Comparison of ENCODE assay signal across 7 cellular contexts in the genomic region with DNA sequence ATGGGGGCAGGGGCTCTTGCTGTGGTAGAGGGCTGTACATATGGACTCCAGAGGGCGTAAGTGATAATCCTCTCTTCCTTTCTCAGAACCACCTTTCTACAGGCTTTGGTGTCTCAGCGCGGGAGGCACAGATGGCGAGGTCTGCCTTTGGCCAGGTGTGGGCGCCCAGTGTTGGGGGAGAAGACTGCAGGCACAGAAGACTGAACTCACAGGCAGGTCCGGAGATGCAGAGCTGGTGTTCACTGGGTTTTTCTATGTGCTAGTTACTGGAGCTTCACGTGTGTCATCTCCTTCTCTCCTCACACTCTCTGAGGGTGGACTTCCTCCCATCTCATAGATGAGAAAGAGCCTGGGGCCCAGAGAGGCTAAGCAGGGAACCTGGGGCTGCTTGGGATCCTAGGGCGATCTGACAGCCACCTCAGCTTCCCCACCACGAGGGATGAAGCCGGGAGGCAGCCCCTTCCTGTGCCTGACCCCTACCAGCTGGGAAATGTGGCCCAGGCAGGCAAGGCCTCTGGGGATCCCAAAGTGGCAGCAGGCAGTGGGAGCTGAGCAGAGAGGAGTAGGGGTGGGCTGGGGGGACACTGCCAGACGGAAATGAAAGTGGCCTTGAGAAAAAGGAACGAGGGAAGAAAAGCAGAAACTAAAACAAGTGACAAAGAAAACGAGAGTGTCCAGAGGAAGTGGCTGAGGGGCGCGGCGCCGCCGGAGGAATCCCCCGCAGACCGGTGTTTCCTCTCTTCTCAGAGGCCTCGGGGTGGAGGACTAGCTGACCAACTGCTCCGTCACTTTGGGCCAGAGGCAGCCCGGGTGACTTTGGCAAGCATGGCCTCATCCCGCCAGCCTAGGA.
DNase-seq lines count a peak whose midpoint lies in the region; ATAC-seq and TF ChIP-seq lines count a peak whose summit lies in the region.

No MANE protein-coding gene starts in this region.

- no peaks in the 10 kb centered on the region for H3K9me3 ChIP-seq in heart left ventricle

- 47 to 56% (median 53%) methylated on average over 23 to 24 of the region's 24 CpGs for WGBS in heart left ventricle, 4 donors

- intact Hi-C loops in heart left ventricle (cut with DNase I) = loop anchor here in 1 of 10 donors (10.0 kb wide), 1 partner anchor 58 kb away; no protein-coding TSS in a partner anchor

- no peaks in the 10 kb centered on the region for H3K27me3 ChIP-seq in heart left ventricle

- peak; percentile 23 for ATAC-seq in GM18861 (IDR thresholded peaks at IDR 0.05; ENCODE audit: unreplicated experiment)
- ATAC-seq in HG03060 (IDR thresholded peaks at IDR 0.05; ENCODE audit: low read depth, unreplicated experiment) = peak; percentile 27
- ATAC-seq in heart left ventricle = peak; percentile 62 to 84 (median 72)
- no peak for ATAC-seq in stimulated activated naive CD8-positive, alpha-beta T cell treated with anti-CD3 and anti-CD28 coated beads, Interleukin-15, amount 100 ng/mL, for 72 hours

- no peak for TF ChIP-seq CTCF in heart left ventricle (IDR thresholded peaks at IDR 0.05)

- in situ Hi-C loops in ACHN (cut with HindIII; ENCODE audit: low pct_ligation_motif_present, low pct_unique_long_range_greater_than_20kb, low sequenced_read_pairs) = no loop called here

- H3K36me3 ChIP-seq in heart left ventricle = no peaks in the 10 kb centered on the region

- no peak for TF ChIP-seq POLR2A in heart left ventricle (IDR thresholded peaks at IDR 0.05)

- peak overlapping the region in 8 of 12 donors; percentile 8 to 80 (median 48) for H3K27ac ChIP-seq in heart left ventricle

- no peaks in the 10 kb centered on the region for H3K27me3 Mint-ChIP-seq in stimulated activated naive CD8-positive, alpha-beta T cell treated with anti-CD3 and anti-CD28 coated beads, Interleukin-15, amount 100 ng/mL, for 72 hours

- H3K27ac Mint-ChIP-seq in stimulated activated naive CD8-positive, alpha-beta T cell treated with anti-CD3 and anti-CD28 coated beads, Interleukin-15, amount 100 ng/mL, for 72 hours = peak overlapping the region; percentile 78 to 89

- peak overlapping the region; percentile 61 to 81 for H3K4me3 Mint-ChIP-seq in stimulated activated naive CD8-positive, alpha-beta T cell treated with anti-CD3 and anti-CD28 coated beads, Interleukin-15, amount 100 ng/mL, for 72 hours

- H3K4me1 Mint-ChIP-seq in stimulated activated naive CD8-positive, alpha-beta T cell treated with anti-CD3 and anti-CD28 coated beads, Interleukin-15, amount 100 ng/mL, for 72 hours = peaks cover 52% of the 10 kb centered on the region

- H3K9me3 Mint-ChIP-seq in stimulated activated naive CD8-positive, alpha-beta T cell treated with anti-CD3 and anti-CD28 coated beads, Interleukin-15, amount 100 ng/mL, for 72 hours = no peaks in the 10 kb centered on the region

- H3K4me3 ChIP-seq in heart left ventricle = peak overlapping the region in 2 of 12 donors; percentile 2 to 3

- peaks cover 0 to 82% (median 41%) of the 10 kb centered on the region in 12 donors for H3K4me1 ChIP-seq in heart left ventricle

- DNase-seq in SKM-1 treated with dmso at 0.1 percent for 144 hours (lab: John Stamatoyannopoulos, UW; ENCODE audit: unreplicated experiment) (peak; percentile 87), heart left ventricle (peak; percentile 76 to 89 (median 79)), AG08396 (ENCODE audit: low spot score) (no peak), ACHN (no peak)
- peak in 1 of 2 donors; percentile 15 for DNase-seq in stimulated activated naive CD8-positive, alpha-beta T cell treated with anti-CD3 and anti-CD28 coated beads, Interleukin-15, amount 100 ng/mL, for 72 hours

Comparison
In these comparisons a context has a peak if more than half of its experiments do, and no peak if none do; other contexts are left out.
1. DNase-seq: peak in SKM-1 treated with dmso at 0.1 percent for 144 hours (single experiment) and heart left ventricle (5 of 5); none in AG08396 (single experiment) and ACHN (single experiment).